In genomic region chr21:45611296-45611695, GRCh38 we compare ENCODE assay signal across 21 cellular contexts. TPM values are rescaled to one million over a fixed set of nuclear protein-coding genes. Genes with fewer than 3 reads are reported as not detected.
"Had no signal": no experiment of that assay in that cellular context is flagged by ENCODE, and none has a peak within 500 bp of the region (broad histone marks: within the 10 kb centered on the region; RNA-seq: fewer than 3 reads in every experiment).

No MANE protein-coding gene starts in this region.

- ATAC-seq: gastrocnemius medialis; left ventricle myocardium superior; natural killer cell treated with Interleukin-12 subunit alpha and Interleukin-12 subunit beta and Interleukin-15 and Interleukin-18, amount 100 ng/mL, for 72 hours; psoas muscle; stimulated activated memory B cell treated with anti-CD40 and anti-IgM and Interleukin-4, amounts not matched to agents 10 μg/mL and 1 μg/mL and 100 μg/mL, for 72 hours had no signal

- H3K4me3 ChIP-seq: adrenal gland, ascending aorta, esophagus squamous epithelium, gastrocnemius medialis, ovary, psoas muscle, right atrium auricular region, stomach, suprapubic skin, transverse colon, vagina had no signal

- H3K27ac ChIP-seq: adrenal gland, ascending aorta, brain microvascular endothelial cell, esophagus squamous epithelium, gastrocnemius medialis, ovary, psoas muscle, right atrium auricular region, stomach, suprapubic skin, transverse colon, vagina had no signal

- DNase-seq: activated naive CD4-positive, alpha-beta T cell; activated T-cell treated with anti-CD3 and anti-CD28 coated beads for 4 hours; brain microvascular endothelial cell; central memory CD4-positive, alpha-beta T cell; esophagus squamous epithelium; gastrocnemius medialis; left ventricle myocardium superior; mammary epithelial cell; midbrain; psoas muscle; stimulated activated CD4-positive, alpha-beta T cell treated with anti-CD3 and anti-CD28 coated beads, Interleukin-12 subunit alpha, Interleukin-12 subunit beta, amount 100 ng/mL, for 4 hours; stomach; transverse colon had no signal

RNA-seq across cellular contexts. Expression of gene PCBP3, which starts 32.2 kb away (rescaled TPM):
- total RNA-seq: ascending aorta had no signal
